ENCODE assay signal across 11 cellular contexts in genomic region chr1:89060091-89060490, GRCh38.
"Had no signal": no experiment of that assay in that cellular context is flagged by ENCODE, and none has a peak within 500 bp of the region (broad histone marks: within the 10 kb centered on the region; RNA-seq: fewer than 3 reads in every experiment).

No MANE protein-coding gene starts in this region.

- ATAC-seq: activated T-cell treated with anti-CD3 and anti-CD28 coated beads, Interleukin-2, amount 50 U/mL, for 72 hours; right cardiac atrium had no signal

- H3K4me3 Mint-ChIP-seq: activated B cell treated with CpG ODN at 0.5 μM for 24 hours, naive B cell had no signal

- H3K9me3 Mint-ChIP-seq: activated B cell treated with CpG ODN at 0.5 μM for 24 hours; activated T-cell treated with anti-CD3 and anti-CD28 coated beads, Interleukin-2, amount 50 U/mL, for 72 hours; naive B cell had no signal

- H3K27ac Mint-ChIP-seq: activated B cell treated with CpG ODN at 0.5 μM for 24 hours, naive B cell had no signal

- H3K4me3 ChIP-seq: lung, smooth muscle cell, tibial nerve had no signal

- H3K9me3 ChIP-seq: tibial nerve had no signal

- H3K27me3 ChIP-seq: tibial nerve had no signal

- H3K27me3 Mint-ChIP-seq: activated B cell treated with CpG ODN at 0.5 μM for 24 hours, naive B cell had no signal

- DNase-seq: activated B cell treated with CpG ODN at 0.5 μM for 24 hours; activated naive CD4-positive, alpha-beta T cell; activated T-cell treated with anti-CD3 and anti-CD28 coated beads, Interleukin-2, amount 50 U/mL, for 72 hours; aorta; midbrain; naive B cell; nucleus accumbens; right cardiac atrium had no signal
